In the genomic region with DNA sequence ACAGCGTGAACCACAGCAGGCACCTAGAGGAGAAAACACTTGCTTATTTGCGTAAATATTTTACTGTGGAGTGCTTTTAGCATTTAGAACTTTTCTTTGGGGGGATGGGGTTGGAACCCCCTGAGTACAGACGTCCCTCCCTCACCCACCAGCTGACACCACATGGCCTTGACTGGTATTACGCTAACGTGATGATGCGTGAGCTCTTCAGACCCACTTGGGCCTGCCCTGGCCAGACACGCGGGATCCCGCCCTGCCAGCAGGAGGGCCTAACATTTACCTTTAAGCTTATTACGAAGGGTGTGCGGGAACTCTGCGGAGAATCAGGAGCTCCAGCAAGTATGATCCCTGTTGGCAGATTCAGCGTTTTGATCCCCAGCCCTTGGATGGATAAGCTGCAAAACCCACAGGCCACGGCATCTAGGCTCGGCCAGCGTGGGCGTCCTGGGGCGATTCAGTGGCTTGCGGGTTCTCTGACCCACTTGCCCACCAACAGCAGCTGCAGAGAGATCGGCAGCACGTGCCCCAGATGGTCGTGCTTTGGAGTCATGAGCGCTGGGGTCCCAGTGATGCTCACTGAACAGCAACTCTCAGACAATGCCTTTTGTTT, we compare ENCODE assay signal across 2 cellular contexts.
TF ChIP-seq lines count a peak whose summit lies in the region.

No MANE protein-coding gene starts in this region.

TF ChIP-seq in H1, 55 proteins besides CTCF, POLR2A, EP300 and RAD21 (continued from another document):
- TF ChIP-seq RBBP5 (IDR thresholded peaks at IDR 0.05; ENCODE audit: borderline replicate concordance, low read depth, low read length) (no peak), NRF1 (IDR thresholded peaks at IDR 0.05; ENCODE audit: low read depth, low read length) (no peak), NANOG (IDR thresholded peaks at IDR 0.05; ENCODE audit: insufficient read depth, low read depth, low read length, poor library complexity, severe bottlenecking) (no peak), EZH2 (IDR thresholded peaks at IDR 0.05; ENCODE audit: low read depth, low read length, severe bottlenecking) (no peak), ASH2L (IDR thresholded peaks at IDR 0.05; ENCODE audit: low read length) (no peak), MAX (IDR thresholded peaks at IDR 0.05) (no peak), HDAC2 (IDR thresholded peaks at IDR 0.05; ENCODE audit: borderline replicate concordance in 1 of 2, low read depth in 2 of 2, low read length in 2 of 2) (no peak), EGR1 (IDR thresholded peaks at IDR 0.05; ENCODE audit: borderline replicate concordance, low read depth, low read length) (no peak), PHF8 (conservative IDR thresholded peaks at IDR 0.05; ENCODE audit: low read depth, low read length) (no peak), KDM5A (IDR thresholded peaks at IDR 0.05; ENCODE audit: low read length) (no peak)
- TF ChIP-seq, protein P1, sequence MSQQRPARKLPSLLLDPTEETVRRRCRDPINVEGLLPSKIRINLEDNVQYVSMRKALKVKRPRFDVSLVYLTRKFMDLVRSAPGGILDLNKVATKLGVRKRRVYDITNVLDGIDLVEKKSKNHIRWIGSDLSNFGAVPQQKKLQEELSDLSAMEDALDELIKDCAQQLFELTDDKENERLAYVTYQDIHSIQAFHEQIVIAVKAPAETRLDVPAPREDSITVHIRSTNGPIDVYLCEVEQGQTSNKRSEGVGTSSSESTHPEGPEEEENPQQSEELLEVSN (IDR thresholded peaks at IDR 0.05) = no peak

TF ChIP-seq in neural cell, 6 proteins besides CTCF, POLR2A, EP300 and RAD21 (continued from another document):
- TF ChIP-seq, protein P2, sequence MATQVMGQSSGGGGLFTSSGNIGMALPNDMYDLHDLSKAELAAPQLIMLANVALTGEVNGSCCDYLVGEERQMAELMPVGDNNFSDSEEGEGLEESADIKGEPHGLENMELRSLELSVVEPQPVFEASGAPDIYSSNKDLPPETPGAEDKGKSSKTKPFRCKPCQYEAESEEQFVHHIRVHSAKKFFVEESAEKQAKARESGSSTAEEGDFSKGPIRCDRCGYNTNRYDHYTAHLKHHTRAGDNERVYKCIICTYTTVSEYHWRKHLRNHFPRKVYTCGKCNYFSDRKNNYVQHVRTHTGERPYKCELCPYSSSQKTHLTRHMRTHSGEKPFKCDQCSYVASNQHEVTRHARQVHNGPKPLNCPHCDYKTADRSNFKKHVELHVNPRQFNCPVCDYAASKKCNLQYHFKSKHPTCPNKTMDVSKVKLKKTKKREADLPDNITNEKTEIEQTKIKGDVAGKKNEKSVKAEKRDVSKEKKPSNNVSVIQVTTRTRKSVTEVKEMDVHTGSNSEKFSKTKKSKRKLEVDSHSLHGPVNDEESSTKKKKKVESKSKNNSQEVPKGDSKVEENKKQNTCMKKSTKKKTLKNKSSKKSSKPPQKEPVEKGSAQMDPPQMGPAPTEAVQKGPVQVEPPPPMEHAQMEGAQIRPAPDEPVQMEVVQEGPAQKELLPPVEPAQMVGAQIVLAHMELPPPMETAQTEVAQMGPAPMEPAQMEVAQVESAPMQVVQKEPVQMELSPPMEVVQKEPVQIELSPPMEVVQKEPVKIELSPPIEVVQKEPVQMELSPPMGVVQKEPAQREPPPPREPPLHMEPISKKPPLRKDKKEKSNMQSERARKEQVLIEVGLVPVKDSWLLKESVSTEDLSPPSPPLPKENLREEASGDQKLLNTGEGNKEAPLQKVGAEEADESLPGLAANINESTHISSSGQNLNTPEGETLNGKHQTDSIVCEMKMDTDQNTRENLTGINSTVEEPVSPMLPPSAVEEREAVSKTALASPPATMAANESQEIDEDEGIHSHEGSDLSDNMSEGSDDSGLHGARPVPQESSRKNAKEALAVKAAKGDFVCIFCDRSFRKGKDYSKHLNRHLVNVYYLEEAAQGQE (IDR thresholded peaks at IDR 0.05; ENCODE audit: borderline replicate concordance) = no peak
- TF ChIP-seq TAF1 (IDR thresholded peaks at IDR 0.05; ENCODE audit: low read depth) (no peak), EZH2 (IDR thresholded peaks at IDR 0.05; ENCODE audit: borderline replicate concordance, insufficient read depth, low read length, poor library complexity, severe bottlenecking) (no peak), POLR2AphosphoS5 (IDR thresholded peaks at IDR 0.05) (no peak)
